Comparison of ENCODE assay signal across 8 cellular contexts in the genomic region with DNA sequence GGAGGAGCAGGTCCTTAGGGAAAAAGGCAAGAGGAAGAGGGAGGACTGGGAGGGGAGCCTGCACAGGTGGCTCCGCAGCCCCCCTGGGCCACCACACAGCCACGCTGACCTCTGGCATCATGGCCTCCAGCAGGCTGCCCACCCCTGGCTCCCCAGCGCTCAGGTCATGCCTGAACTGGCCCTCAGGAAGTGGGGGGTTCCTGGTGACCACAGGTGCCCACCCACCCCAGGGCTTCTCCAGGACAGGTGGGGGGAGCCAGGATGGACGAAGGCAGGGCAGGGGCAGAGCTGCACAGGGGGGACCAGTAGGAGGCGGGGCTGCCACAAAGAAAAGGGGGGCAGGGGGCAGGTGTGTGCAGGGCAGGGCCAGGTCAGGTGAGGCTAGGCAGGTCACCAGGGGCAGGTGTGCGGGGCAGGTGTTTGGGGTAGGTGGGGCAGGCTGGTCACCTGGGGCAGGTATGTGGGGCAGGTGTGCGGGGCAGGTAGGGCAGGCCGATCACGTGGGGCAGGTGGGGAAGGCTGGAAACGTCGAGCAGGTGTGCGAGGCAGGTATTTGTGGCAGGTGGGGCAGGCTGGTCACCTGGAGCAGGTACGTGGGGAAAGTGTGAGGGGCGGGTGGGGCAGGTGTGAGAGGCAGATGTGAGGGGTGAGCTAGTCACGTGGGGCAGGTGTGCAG. TPM values are rescaled to one million over a fixed set of nuclear protein-coding genes. Genes with fewer than 3 reads are reported as not detected.
DNase-seq lines count a peak whose midpoint lies in the region; ATAC-seq and TF ChIP-seq lines count a peak whose summit lies in the region.

No MANE protein-coding gene starts in this region.

- H3K27ac Mint-ChIP-seq in endothelial cell (ENCODE audit: unreplicated experiment) = peak overlapping the region; percentile 81

- intact Hi-C loops in sigmoid colon (cut with DNase I) = no loop called here

- peaks cover 20% of the 10 kb centered on the region for H3K36me3 Mint-ChIP-seq in endothelial cell (ENCODE audit: low read depth, unreplicated experiment)

- H3K4me1 ChIP-seq in sigmoid colon = peaks cover 0 to 46% (median 41%) of the 10 kb centered on the region in 4 donors

- 41 to 59% methylated on average over 15 of the region's 15 CpGs for WGBS in sigmoid colon, 2 donors

- ATAC-seq in GM18498 (IDR thresholded peaks at IDR 0.05; ENCODE audit: unreplicated experiment) (no peak), HG02642 (IDR thresholded peaks at IDR 0.05; ENCODE audit: poor library complexity, unreplicated experiment) (no peak), GM21390 (IDR thresholded peaks at IDR 0.05; ENCODE audit: unreplicated experiment) (no peak)

- no peaks in the 10 kb centered on the region for H3K9me3 ChIP-seq in sigmoid colon

- H3K4me3 ChIP-seq in GM08714 (ENCODE audit: low read length) (peak overlapping the region; percentile 69), sigmoid colon (peak overlapping the region; percentile 26 to 98 (median 92))

- H3K9me3 Mint-ChIP-seq in endothelial cell (ENCODE audit: unreplicated experiment) = no peaks in the 10 kb centered on the region

- H3K36me3 ChIP-seq in sigmoid colon = peaks cover 0 to 21% (median 3%) of the 10 kb centered on the region in 4 donors

- peak overlapping the region; percentile 89 for H3K4me3 Mint-ChIP-seq in endothelial cell (ENCODE audit: unreplicated experiment)

- DNase-seq in NCI-H774 (lab: John Stamatoyannopoulos, UW) (peak; percentile 72), endothelial cell (ENCODE audit: low spot score) (no peak), sigmoid colon (peak; percentile 79), foreskin melanocyte (no peak)

- peak overlapping the region; percentile 98 to 100 (median 99) for H3K27ac ChIP-seq in sigmoid colon

- TF ChIP-seq POLR2A in sigmoid colon (IDR thresholded peaks at IDR 0.05) = no peak

- peaks cover 60% of the 10 kb centered on the region for H3K4me1 Mint-ChIP-seq in endothelial cell (ENCODE audit: unreplicated experiment)

- peaks cover 15% of the 10 kb centered on the region for H3K27me3 Mint-ChIP-seq in endothelial cell (ENCODE audit: unreplicated experiment)

- H3K27me3 ChIP-seq in sigmoid colon = no peaks in the 10 kb centered on the region

- no peak for TF ChIP-seq EP300 in sigmoid colon (IDR thresholded peaks at IDR 0.05)

- TF ChIP-seq CTCF in endothelial cell (IDR thresholded peaks at IDR 0.05; ENCODE audit: unreplicated experiment) (no peak), sigmoid colon (IDR thresholded peaks at IDR 0.05) (no peak)

RNA-seq across cellular contexts. Expression of a gene that starts 1.0 kb away (rescaled TPM):
- total RNA-seq in endothelial cell (ENCODE audit: unreplicated experiment) = 118 TPM
- 10 to 100 TPM; 15.1 to 29.6 (median 22.2) TPM for total RNA-seq in sigmoid colon
- 10 to 100 TPM; 11.3 to 18.6 (median 14.4) TPM for polyA plus RNA-seq in sigmoid colon

RNA-seq across cellular contexts. Expression of a gene that starts 1.6 kb away (rescaled TPM):
- total RNA-seq in endothelial cell (ENCODE audit: unreplicated experiment) (22.9 TPM), sigmoid colon (10 to 100 TPM; 20.9 to 41.5 (median 39.6) TPM)
- 10 to 100 TPM in 2 of 3 donors, 1 to 10 TPM in 1; 7.9 to 27.6 (median 25.7) TPM for polyA plus RNA-seq in sigmoid colon

RNA-seq across cellular contexts. Expression of a gene that starts 12.0 kb away (rescaled TPM):
- total RNA-seq in endothelial cell (ENCODE audit: unreplicated experiment) = 8.0 TPM
- total RNA-seq in sigmoid colon = 10 to 100 TPM in 2 of 4 donors, 1 to 10 TPM in 2; 5.4 to 15.6 (median 11.6) TPM
- polyA plus RNA-seq in sigmoid colon = 100 to 1,000 TPM; 153 to 168 (median 155) TPM

RNA-seq across cellular contexts. Expression of a gene that starts 53.2 kb away (rescaled TPM):
- total RNA-seq in endothelial cell (ENCODE audit: unreplicated experiment) (123 TPM), sigmoid colon (100 to 1,000 TPM in 2 of 4 donors, 10 to 100 TPM in 2; 94.6 to 133 (median 108) TPM)
- polyA plus RNA-seq in sigmoid colon = 100 to 1,000 TPM; 142 to 177 (median 170) TPM

RNA-seq across cellular contexts. Expression of a gene that starts 57.0 kb away (rescaled TPM):
- total RNA-seq in endothelial cell (ENCODE audit: unreplicated experiment) (0.33 TPM), sigmoid colon (1 to 10 TPM in 1 of 4 donors, under 1 TPM in 1, not detected in 2; 0.41 to 2.2 TPM)
- under 1 TPM in 1 of 3 donors, not detected in 2; 0.28 TPM for polyA plus RNA-seq in sigmoid colon

Comparison
In these comparisons a context has a peak if more than half of its experiments do, and no peak if none do; other contexts are left out.
1. DNase-seq: peak in NCI-H774 (single experiment) and sigmoid colon (single experiment); none in endothelial cell (single experiment) and foreskin melanocyte (single experiment).